8 cellular contexts compared by ENCODE assay signal in genomic region chr17:59846391-59847165, GRCh38. TPM values are rescaled to one million over a fixed set of nuclear protein-coding genes. Genes with fewer than 3 reads are reported as not detected.
DNase-seq lines count a peak whose midpoint lies in the region; ATAC-seq, FAIRE-seq and TF ChIP-seq lines count a peak whose summit lies in the region.

No MANE protein-coding gene starts in this region.

- CTCF ChIA-PET in Panc1 (lab: Charles Lee): interaction anchor here (1.1 to 1.6 kb wide), 2 partner anchors 12 to 93 kb away, joined by 4 to 5 read pairs; no protein-coding TSS in a partner anchor

- TF ChIP-seq POLR2A in GM12892 (IDR thresholded peaks at IDR 0.05; ENCODE audit: low read depth, low read length): no peak

- no peaks in the 10 kb centered on the region for H3K27me3 ChIP-seq in Panc1 (ENCODE audit: control insufficient read depth, insufficient read depth, low read length)

- H3K4me3 ChIP-seq in Panc1 (ENCODE audit: low read depth in 2 of 2, low read length in 2 of 2) (0 out of 4 replicates have a peak overlapping the region, but pooled peaks of 1 of the 2 experiments have one; percentile 3), mucosa of descending colon (no peak overlapping the region)

- DNase-seq in GM12892 (ENCODE audit: insufficient read length): no peak
- peak; percentile 79 for DNase-seq in Panc1 (ENCODE audit: low read depth, low spot score)
- DNase-seq in mucosa of descending colon: peak in 1 of 3 donors; percentile 58
- no peak for DNase-seq in SK-N-DZ (ENCODE audit: low spot score)
- DNase-seq in ecto neural progenitor cell (ENCODE audit: low spot score): no peak

- H3K27ac ChIP-seq in 22Rv1 (peak overlapping the region; percentile 100), Panc1 (ENCODE audit: low read length) (peak overlapping the region; percentile 100)

- TF ChIP-seq CTCF in 22Rv1 (IDR thresholded peaks at IDR 0.05): no peak
- TF ChIP-seq CTCF in Panc1 (IDR thresholded peaks at IDR 0.05): no peak
- TF ChIP-seq CTCF in mucosa of descending colon (IDR thresholded peaks at IDR 0.05): no peak

- peak; percentile 73 for FAIRE-seq in GM12892 (lab: Jason Lieb, UNC)

- H3K36me3 ChIP-seq in Panc1 (ENCODE audit: control insufficient read depth, insufficient read depth, low read length) (no peaks in the 10 kb centered on the region; the same call in 1 of the 2 replicates), mucosa of descending colon (ENCODE audit: low read depth) (peaks cover 3% of the 10 kb centered on the region)

- in situ Hi-C loops in Panc1 (cut with HindIII; ENCODE audit: low pct_unique_long_range_greater_than_20kb, low sequenced_read_pairs): no loop called here

- H3K36me3 Mint-ChIP-seq in dendritic cell treated with granulocyte-macrophage colony-stimulating factor and Interleukin-4, amounts not matched to agents 40 ng/mL and 50 ng/mL, for 4 days (ENCODE audit: low read depth): peaks cover 16% of the 10 kb centered on the region

- intact Hi-C loops in Panc1 (cut with micrococcal nuclease; ENCODE audit: unreplicated experiment) (loop anchor here (5.0 kb wide), 2 partner anchors 94 to 144 kb away; no protein-coding TSS in a partner anchor), mucosa of descending colon (cut with DNase I, micrococcal nuclease) (no loop called here)
- intact Hi-C loops in dendritic cell treated with granulocyte-macrophage colony-stimulating factor and Interleukin-4, amounts not matched to agents 40 ng/mL and 50 ng/mL, for 4 days (cut with micrococcal nuclease): loop anchor here (2.0 kb wide), 1 partner anchor 94 kb away; no protein-coding TSS in a partner anchor

- ATAC-seq in HG03060 (IDR thresholded peaks at IDR 0.05; ENCODE audit: low read depth, unreplicated experiment) (peak; percentile 38), Panc1 (peak; percentile 49), mucosa of descending colon (peak; percentile 41)

- H3K27ac Mint-ChIP-seq in dendritic cell treated with granulocyte-macrophage colony-stimulating factor and Interleukin-4, amounts not matched to agents 40 ng/mL and 50 ng/mL, for 4 days: peak overlapping the region; percentile 100

- no peaks in the 10 kb centered on the region for H3K9me3 ChIP-seq in Panc1 (ENCODE audit: control insufficient read depth, insufficient read depth, low read depth, low read length)
- H3K9me3 ChIP-seq in mucosa of descending colon: no peaks in the 10 kb centered on the region

- peak overlapping the region; percentile 23 for H3K4me3 Mint-ChIP-seq in dendritic cell treated with granulocyte-macrophage colony-stimulating factor and Interleukin-4, amounts not matched to agents 40 ng/mL and 50 ng/mL, for 4 days

- H3K4me1 ChIP-seq in Panc1 (ENCODE audit: control insufficient read depth, insufficient read depth, low read length) (peaks cover 60% of the 10 kb centered on the region), mucosa of descending colon (ENCODE audit: low read depth) (peaks cover 83% of the 10 kb centered on the region)

- H3K27me3 Mint-ChIP-seq in dendritic cell treated with granulocyte-macrophage colony-stimulating factor and Interleukin-4, amounts not matched to agents 40 ng/mL and 50 ng/mL, for 4 days: no peaks in the 10 kb centered on the region

- no peaks in the 10 kb centered on the region for H3K9me3 Mint-ChIP-seq in dendritic cell treated with granulocyte-macrophage colony-stimulating factor and Interleukin-4, amounts not matched to agents 40 ng/mL and 50 ng/mL, for 4 days

- POLR2A ChIA-PET in Panc1 (lab: Charles Lee): interaction anchor here (0.5 to 2.3 kb wide), 6 partner anchors 9 to 140 kb away, joined by 3 to 9 read pairs (median 6); no protein-coding TSS in a partner anchor

- H3K4me1 Mint-ChIP-seq in dendritic cell treated with granulocyte-macrophage colony-stimulating factor and Interleukin-4, amounts not matched to agents 40 ng/mL and 50 ng/mL, for 4 days (ENCODE audit: low read depth): peaks cover 76% of the 10 kb centered on the region

- BruUV-seq in Panc1 (replicated peaks; lab: Mats Ljungman, UMichigan): no TSS peak

RNA-seq across cellular contexts. Expression of gene TUBD1, which starts 46.2 kb away (rescaled TPM):
- 6.4 TPM for polyA plus RNA-seq in GM12892 (2012; ENCODE audit: missing spikeins)
- 12.5 TPM for total RNA-seq in Panc1 (2021; ENCODE audit: unreplicated experiment)
- polyA plus RNA-seq in Panc1 (2012; ENCODE audit: insufficient read length): 8.6 TPM
- 10 to 100 TPM in 1 of 3 donors, 1 to 10 TPM in 2; 6.1 to 11.4 (median 6.2) TPM for total RNA-seq in mucosa of descending colon
- polyA plus RNA-seq in SK-N-DZ (2014; cell fraction: cytosol; rRNA removed): 14.4 and 15.0 TPM in 2 replicates
- 4.5 and 5.9 TPM in 2 replicates for polyA plus RNA-seq in SK-N-DZ (2014; cell fraction: nucleus; rRNA removed)

RNA-seq across cellular contexts. Expression of gene RPS6KB1, which starts 46.3 kb away (rescaled TPM):
- 16.1 TPM for polyA plus RNA-seq in GM12892 (2012; ENCODE audit: missing spikeins)
- total RNA-seq in Panc1 (2021; ENCODE audit: unreplicated experiment) (34.6 TPM), mucosa of descending colon (10 to 100 TPM; 27.9 to 41.7 (median 30.6) TPM)
- 28.0 TPM for polyA plus RNA-seq in Panc1 (2012; ENCODE audit: insufficient read length)
- 17.2 and 32.1 TPM in 2 replicates for polyA plus RNA-seq in SK-N-DZ (2014; cell fraction: cytosol; rRNA removed)
- 24.0 and 24.8 TPM in 2 replicates for polyA plus RNA-seq in SK-N-DZ (2014; cell fraction: nucleus; rRNA removed)

Comparison
In these comparisons a context has a peak if more than half of its experiments do, and no peak if none do; other contexts are left out.
1. intact Hi-C loops: an anchor here in Panc1 (5.0 kb wide) and dendritic cell treated with granulocyte-macrophage colony-stimulating factor and Interleukin-4, amounts not matched to agents 40 ng/mL and 50 ng/mL, for 4 days (2.0 kb wide); none called in mucosa of descending colon.